14 cellular contexts compared by ENCODE assay signal in the genomic region with DNA sequence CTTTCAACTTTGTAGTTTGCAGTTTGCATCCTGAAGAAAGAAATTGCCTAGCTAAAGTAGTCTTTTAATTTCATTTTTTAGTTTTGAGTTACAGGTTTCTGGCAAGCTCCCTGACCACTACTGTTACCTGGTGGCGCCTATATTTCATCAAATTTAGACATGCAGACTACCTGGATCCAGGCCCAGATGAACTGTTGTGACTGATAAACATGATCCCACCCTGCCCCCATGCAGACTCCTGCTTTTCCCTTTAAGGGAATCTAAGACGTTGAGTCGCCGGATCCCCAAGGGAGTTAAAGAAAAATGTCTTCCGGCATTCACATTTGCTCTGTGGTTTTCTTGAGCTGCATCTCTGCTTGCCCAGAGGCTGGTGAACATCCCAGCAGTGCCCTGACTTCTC. TPM values are rescaled to one million over a fixed set of nuclear protein-coding genes. Genes with fewer than 3 reads are reported as not detected.
A peak's percentile ranks its signal among the peaks of the same experiment; 100 is the strongest.
DNase-seq lines count a peak whose midpoint lies in the region; ATAC-seq, FAIRE-seq and TF ChIP-seq lines count a peak whose summit lies in the region.
"Had no signal": no experiment of that assay in that cellular context is flagged by ENCODE, and none has a peak within 500 bp of the region (broad histone marks: within the 10 kb centered on the region; RNA-seq: fewer than 3 reads in every experiment).

No MANE protein-coding gene starts in this region.

- DNase-seq in A172 (ENCODE audit: low spot score) (peak; percentile 77), GM23248 (peak; percentile 65), SJCRH30 (peak; percentile 62 to 81), hepatic stellate cell (ENCODE audit: low spot score) (peak; percentile 68), pancreas (no peak)
- no peak for DNase-seq in activated CD4-positive, alpha-beta T cell treated with anti-CD3 and anti-CD28 coated beads, Interleukin-2, amount 10 ng/mL, durations not matched to agents 7 days and 5 days
- DNase-seq: activated naive CD4-positive, alpha-beta T cell treated with anti-CD3 and anti-CD28 coated beads, Interleukin-2, amount 50 U/mL, for 16 hours; NCI-H524; small intestine had no signal

- 0 out of 2 replicates have a peak, but pooled peaks cover 8% of the 10 kb centered on the region for H3F3A ChIP-seq in GM23248 (ENCODE audit: insufficient read depth)

- ATAC-seq in HG03135 (IDR thresholded peaks at IDR 0.05; ENCODE audit: unreplicated experiment) = no peak
- no peak for ATAC-seq in HG03521 (IDR thresholded peaks at IDR 0.05; ENCODE audit: unreplicated experiment)
- no peak for ATAC-seq in pancreas
- ATAC-seq: stimulated activated memory B cell treated with anti-CD40 and anti-IgM and Interleukin-4, amounts not matched to agents 10 μg/mL and 1 μg/mL and 100 μg/mL, for 72 hours had no signal

- no peaks in the 10 kb centered on the region for H3K36me3 ChIP-seq in GM23248 (ENCODE audit: low read depth)
- no peaks in the 10 kb centered on the region for H3K36me3 ChIP-seq in SJCRH30
- H3K36me3 ChIP-seq in pancreas = no peaks in the 10 kb centered on the region

- POLR2A ChIA-PET in activated CD4-positive, alpha-beta T cell treated with anti-CD3 and anti-CD28 coated beads, Interleukin-2, amount 10 ng/mL, durations not matched to agents 7 days and 5 days (lab: Charles Lee) = no interaction called here

- H3K36me3 Mint-ChIP-seq in activated CD4-positive, alpha-beta T cell treated with anti-CD3 and anti-CD28 coated beads, Interleukin-2, amount 10 ng/mL, durations not matched to agents 7 days and 5 days (ENCODE audit: low read depth) = no peaks in the 10 kb centered on the region

- H3K9me3 ChIP-seq in GM23248 (ENCODE audit: low read depth) = no peaks in the 10 kb centered on the region
- H3K9me3 ChIP-seq in SJCRH30 (replicated peaks) = no peaks in the 10 kb centered on the region; the same call in 1 of the 2 replicates
- H3K9me3 ChIP-seq in pancreas = no peaks in the 10 kb centered on the region

- FAIRE-seq in pancreas (lab: Jason Lieb, UNC) = no peak
- FAIRE-seq: endothelial cell of umbilical vein, small intestine had no signal

- no peak overlapping the region for H3K27ac Mint-ChIP-seq in activated CD4-positive, alpha-beta T cell treated with anti-CD3 and anti-CD28 coated beads, Interleukin-2, amount 10 ng/mL, durations not matched to agents 7 days and 5 days
- H3K27ac Mint-ChIP-seq: stimulated activated memory B cell treated with anti-CD40 and anti-IgM and Interleukin-4, amounts not matched to agents 10 μg/mL and 1 μg/mL and 100 μg/mL, for 72 hours had no signal

- 32 to 36% methylated on average over 5 of the region's 5 CpGs for WGBS in GM23248 (ENCODE audit: low coverage in 1 of 2, low lambda C conversion rate in 2 of 2, missing lambda C conversion rate in 2 of 2), 2 experiments
- 58 to 64% methylated on average over 5 of the region's 5 CpGs for WGBS in pancreas, 2 donors

- H2AFZ ChIP-seq in GM23248 = peak overlapping the region; percentile 73

- no peak overlapping the region for H3K27ac ChIP-seq in GM23248
- H3K27ac ChIP-seq in SJCRH30 = peak overlapping the region; percentile 7; the same call in 1 of the 2 replicates
- H3K27ac ChIP-seq in pancreas = no peak overlapping the region

- peaks cover 2% of the 10 kb centered on the region for H3K4me1 Mint-ChIP-seq in activated CD4-positive, alpha-beta T cell treated with anti-CD3 and anti-CD28 coated beads, Interleukin-2, amount 10 ng/mL, durations not matched to agents 7 days and 5 days
- H3K4me1 Mint-ChIP-seq: stimulated activated memory B cell treated with anti-CD40 and anti-IgM and Interleukin-4, amounts not matched to agents 10 μg/mL and 1 μg/mL and 100 μg/mL, for 72 hours had no signal

- no peaks in the 10 kb centered on the region for H3K9me3 Mint-ChIP-seq in activated CD4-positive, alpha-beta T cell treated with anti-CD3 and anti-CD28 coated beads, Interleukin-2, amount 10 ng/mL, durations not matched to agents 7 days and 5 days
- H3K9me3 Mint-ChIP-seq: CD14-positive monocyte; stimulated activated memory B cell treated with anti-CD40 and anti-IgM and Interleukin-4, amounts not matched to agents 10 μg/mL and 1 μg/mL and 100 μg/mL, for 72 hours had no signal

- H3K4me1 ChIP-seq in GM23248 (ENCODE audit: insufficient read depth) (peaks cover 19% of the 10 kb centered on the region), SJCRH30 (peaks cover 15% of the 10 kb centered on the region), pancreas (no peaks in the 10 kb centered on the region)

- no peaks in the 10 kb centered on the region for H3K9me2 ChIP-seq in GM23248 (ENCODE audit: insufficient read depth)

- no peaks in the 10 kb centered on the region for H3K79me2 ChIP-seq in GM23248 (ENCODE audit: insufficient read depth)

- no peaks in the 10 kb centered on the region for H3K27me3 Mint-ChIP-seq in activated CD4-positive, alpha-beta T cell treated with anti-CD3 and anti-CD28 coated beads, Interleukin-2, amount 10 ng/mL, durations not matched to agents 7 days and 5 days
- H3K27me3 Mint-ChIP-seq: stimulated activated memory B cell treated with anti-CD40 and anti-IgM and Interleukin-4, amounts not matched to agents 10 μg/mL and 1 μg/mL and 100 μg/mL, for 72 hours had no signal

- intact Hi-C loops in pancreas (cut with DNase I) = no loop called here

- H3K27me3 ChIP-seq in GM23248 (replicated peaks; ENCODE audit: insufficient read depth) (no peaks in the 10 kb centered on the region), SJCRH30 (no peaks in the 10 kb centered on the region), pancreas (no peaks in the 10 kb centered on the region)

- H3K4me3 Mint-ChIP-seq in activated CD4-positive, alpha-beta T cell treated with anti-CD3 and anti-CD28 coated beads, Interleukin-2, amount 10 ng/mL, durations not matched to agents 7 days and 5 days = no peak overlapping the region
- H3K4me3 Mint-ChIP-seq: CD14-positive monocyte; stimulated activated memory B cell treated with anti-CD40 and anti-IgM and Interleukin-4, amounts not matched to agents 10 μg/mL and 1 μg/mL and 100 μg/mL, for 72 hours had no signal

- H3K4me3 ChIP-seq in GM23248 (0 out of 2 replicates have a peak overlapping the region, but pooled peaks have one; percentile 9), SJCRH30 (peak overlapping the region; percentile 38), pancreas (no peak overlapping the region)

- peak overlapping the region; percentile 74 for H3K4me2 ChIP-seq in GM23248 (ENCODE audit: unreplicated experiment)

- CTCF ChIA-PET in activated CD4-positive, alpha-beta T cell treated with anti-CD3 and anti-CD28 coated beads, Interleukin-2, amount 10 ng/mL, durations not matched to agents 7 days and 5 days (lab: Charles Lee) = no interaction called here

- H3K9ac ChIP-seq in GM23248 = 0 out of 2 replicates have a peak overlapping the region, but pooled peaks have one; percentile 5

- TF ChIP-seq CTCF in pancreas (IDR thresholded peaks at IDR 0.05) = no peak

- no peaks in the 10 kb centered on the region for H4K20me1 ChIP-seq in GM23248 (ENCODE audit: insufficient read depth)

- in situ Hi-C loops in GM23248 (cut with MboI) = no loop called here

RNA-seq across cellular contexts. Expression of a gene that starts 22.2 kb away (rescaled TPM):
- 7.6 and 10.2 TPM in 2 replicates for total RNA-seq in A172 (2014; rRNA removed; shearing (Covaris generic))
- total RNA-seq in GM23248 (2014; rRNA removed; shearing (Covaris generic)) = 3.8 and 4.1 TPM in 2 replicates
- 5.1 and 6.9 TPM in 2 replicates for polyA plus RNA-seq in GM23248 (2016; fragmentation: Nextera tagmentation; extraction: Ambion mirVana)
- 6.0 and 6.9 TPM in 2 replicates for total RNA-seq in SJCRH30 (2014; rRNA removed; shearing (Covaris generic))
- 1 to 10 TPM; 4.9 to 5.5 TPM for total RNA-seq in activated CD4-positive, alpha-beta T cell treated with anti-CD3 and anti-CD28 coated beads, Interleukin-2, amount 10 ng/mL, durations not matched to agents 7 days and 5 days
- total RNA-seq in pancreas = 1 to 10 TPM; 3.0 to 5.4 (median 4.4) TPM
- 10 to 100 TPM; 10.1 to 11.4 TPM for polyA plus RNA-seq in pancreas

Comparison
In these comparisons a context has a peak if more than half of its experiments do, and no peak if none do; other contexts are left out.
1. DNase-seq: peak in A172 (single experiment), GM23248 (single experiment), SJCRH30 (2 of 2) and hepatic stellate cell (single experiment); none in activated CD4-positive, alpha-beta T cell treated with anti-CD3 and anti-CD28 coated beads, Interleukin-2, amount 10 ng/mL, durations not matched to agents 7 days and 5 days (single experiment) and pancreas (0 of 6).
2. H3K4me3 ChIP-seq: peak in GM23248 (single experiment) and SJCRH30 (single experiment); none in pancreas (0 of 4).